1 cellular context compared by ENCODE assay signal in genomic region chr16:65773319-65773874, GRCh38.
TF ChIP-seq lines count a peak whose summit lies in the region.

No MANE protein-coding gene starts in this region.

TF ChIP-seq in GM23338, 12 proteins besides CTCF, POLR2A, EP300 and RAD21 (continued from another document):
- TF ChIP-seq ZNF462 (CRISPR knock-in tag; IDR thresholded peaks at IDR 0.05) (peak; percentile 68; the same call in 1 of the 2 replicates), EZH2phosphoT487 (IDR thresholded peaks at IDR 0.05; ENCODE audit: unreplicated experiment) (no peak), JUNB (IDR thresholded peaks at IDR 0.05; ENCODE audit: unreplicated experiment) (no peak), NANOG (IDR thresholded peaks at IDR 0.05; ENCODE audit: borderline replicate concordance) (0 out of 2 replicates have a peak, but pooled peaks have one; percentile 25), EZH2 (IDR thresholded peaks at IDR 0.05; ENCODE audit: low read depth, unreplicated experiment) (no peak)
